Comparison of ENCODE assay signal across 11 cellular contexts in genomic region chr12:57148469-57149308, GRCh38. TPM values are rescaled to one million over a fixed set of nuclear protein-coding genes. Genes with fewer than 3 reads are reported as not detected.
A peak's percentile ranks its signal among the peaks of the same experiment; 100 is the strongest.
DNase-seq lines count a peak whose midpoint lies in the region; ATAC-seq and TF ChIP-seq lines count a peak whose summit lies in the region.
"Had no signal": no experiment of that assay in that cellular context is flagged by ENCODE, and none has a peak within 500 bp of the region (broad histone marks: within the 10 kb centered on the region; RNA-seq: fewer than 3 reads in every experiment).

No MANE protein-coding gene starts in this region.

- H3K27me3 ChIP-seq in muscle layer of colon (ENCODE audit: control insufficient read depth in 1 of 2, insufficient read depth in 2 of 2, low read length in 2 of 2) (no peaks in the 10 kb centered on the region), aorta (ENCODE audit: control insufficient read depth in 1 of 2, insufficient read depth in 2 of 2, low read length in 1 of 2) (no peaks in the 10 kb centered on the region)

- ATAC-seq in aorta (ENCODE audit: low FRiP score), result peak; percentile 68
- ATAC-seq in GM19035 (IDR thresholded peaks at IDR 0.05; ENCODE audit: unreplicated experiment), result no peak

- TF ChIP-seq CTCF in epithelial cell of esophagus (IDR thresholded peaks at IDR 0.05; ENCODE audit: insufficient read depth, low read depth, low read length, missing control alignments), result no peak

- H3K4me1 ChIP-seq in muscle layer of colon (ENCODE audit: insufficient read depth, low read length) (peaks cover 80% of the 10 kb centered on the region), aorta (ENCODE audit: control insufficient read depth in 1 of 2, insufficient read depth in 2 of 2, low read length in 2 of 2) (peaks cover 0 to 8% of the 10 kb centered on the region in 2 donors)

- no peak overlapping the region for H3K4me3 ChIP-seq in epithelial cell of esophagus (ENCODE audit: low read length)
- no peak overlapping the region for H3K4me3 ChIP-seq in muscle layer of colon (ENCODE audit: low read depth in 1 of 2, low read length in 2 of 2)
- H3K4me3 ChIP-seq in aorta (ENCODE audit: low read length in 2 of 2), result no peak overlapping the region

- intact Hi-C loops in aorta (cut with DNase I), result loop anchor here in 1 of 2 donors (2.0 kb wide), 1 partner anchor 16 kb away; no protein-coding TSS in a partner anchor

- DNase-seq in SIG-M5 treated with dmso at 0.1 percent for 504 hours (lab: John Stamatoyannopoulos, UW; ENCODE audit: unreplicated experiment) (peak; percentile 70), SIG-M5 (lab: John Stamatoyannopoulos, UW) (no peak), epithelial cell of esophagus (ENCODE audit: low read depth) (peak; percentile 14), aorta (peak in 1 of 2 donors; percentile 88), DMS153 (lab: John Stamatoyannopoulos, UW) (no peak), GF-D8 (lab: John Stamatoyannopoulos, UW) (no peak)
- DNase-seq: 8988T, NCI-H1694 had no signal

- H3K9me3 ChIP-seq in muscle layer of colon (ENCODE audit: low read length) (no peaks in the 10 kb centered on the region), aorta (ENCODE audit: control insufficient read depth, low read length) (no peaks in the 10 kb centered on the region)

- H3K36me3 ChIP-seq in muscle layer of colon (ENCODE audit: insufficient read depth, low read length) (peaks cover 52% of the 10 kb centered on the region), aorta (ENCODE audit: control insufficient read depth in 1 of 2, insufficient read depth in 2 of 2, low read length in 1 of 2) (peaks cover 0 to 6% of the 10 kb centered on the region in 2 donors)

- H3K27ac ChIP-seq in muscle layer of colon (ENCODE audit: low read depth, low read length), result peak overlapping the region; percentile 70
- peak overlapping the region; percentile 43 to 68 for H3K27ac ChIP-seq in aorta (ENCODE audit: low read depth in 1 of 2, low read length in 2 of 2)

- H3K9ac ChIP-seq in muscle layer of colon (ENCODE audit: low read length), result no peak overlapping the region

- 10 to 16% methylated on average over 4 of the region's 4 CpGs for WGBS in aorta, 2 donors

RNA-seq across cellular contexts. Expression of gene LRP1-AS, which starts 1.3 kb away (rescaled TPM):
- not detected for total RNA-seq in aorta
- not detected for polyA plus RNA-seq in aorta
- total RNA-seq: kidney epithelial cell had no signal

RNA-seq across cellular contexts. Expression of gene LRP1, which starts 20.4 kb away (rescaled TPM):
- 100 to 1,000 TPM; 517 to 992 TPM for total RNA-seq in aorta
- polyA plus RNA-seq in aorta, result 100 to 1,000 TPM in 1 of 2 donors, 10 to 100 TPM in 1; 36.8 to 223 TPM

RNA-seq across cellular contexts. Expression of gene STAT6, which starts 37.5 kb away (rescaled TPM):
- total RNA-seq in aorta, result 100 to 1,000 TPM; 199 to 258 TPM
- 100 to 1,000 TPM in 1 of 2 donors, 10 to 100 TPM in 1; 99.8 to 382 TPM for polyA plus RNA-seq in aorta

RNA-seq across cellular contexts. Expression of gene NAB2, which starts 59.8 kb away (rescaled TPM):
- 10 to 100 TPM; 31.6 to 48.4 TPM for total RNA-seq in aorta
- 10 to 100 TPM; 19.8 to 32.2 TPM for polyA plus RNA-seq in aorta

Comparison
In these comparisons a context has a peak if more than half of its experiments do, and no peak if none do; other contexts are left out.
1. DNase-seq: peak in SIG-M5 treated with dmso at 0.1 percent for 504 hours (single experiment) and epithelial cell of esophagus (single experiment); none in SIG-M5 (single experiment), DMS153 (single experiment) and GF-D8 (single experiment).